Comparison of ENCODE assay signal across 20 cellular contexts in genomic region chr1:203144661-203145060, GRCh38. TPM values are rescaled to one million over a fixed set of nuclear protein-coding genes. Genes with fewer than 3 reads are reported as not detected.
DNase-seq lines count a peak whose midpoint lies in the region; ATAC-seq and TF ChIP-seq lines count a peak whose summit lies in the region.
"Had no signal": no experiment of that assay in that cellular context is flagged by ENCODE, and none has a peak within 500 bp of the region (broad histone marks: within the 10 kb centered on the region; RNA-seq: fewer than 3 reads in every experiment).

No MANE protein-coding gene starts in this region.

- no peak for TF ChIP-seq POLR2A in ovary (IDR thresholded peaks at IDR 0.05)

- H3K4me1 ChIP-seq in RWPE2 (ENCODE audit: insufficient read depth, poor library complexity, severe bottlenecking) (no peaks in the 10 kb centered on the region), ovary (ENCODE audit: insufficient read depth) (no peaks in the 10 kb centered on the region)
- H3K4me1 ChIP-seq: vagina had no signal

- DNase-seq in COLO829 (ENCODE audit: low spot score) (peak; percentile 90), RWPE2 (ENCODE audit: low spot score) (no peak), globus pallidus (ENCODE audit: low spot score) (peak; percentile 97), pons (ENCODE audit: low spot score) (peak; percentile 97), GM10266 (ENCODE audit: extremely low spot score) (no peak), ovary (no peak), dedifferentiated amniotic fluid mesenchymal stem cell (ENCODE audit: extremely low spot score) (no peak)
- DNase-seq: activated CD4-positive, CD25-positive, alpha-beta regulatory T cell treated with anti-CD3 and anti-CD28 coated beads, Interleukin-2, amount 50 U/mL, for 72 hours; activated naive CD8-positive, alpha-beta T cell treated with anti-CD3 and anti-CD28 coated beads, Interleukin-2, amount 10 ng/mL, durations not matched to agents 7 days and 5 days; GDM1; GOT3; NCI-H1048; stimulated activated CD4-positive, alpha-beta T cell treated with anti-CD3 and anti-CD28 coated beads, Interleukin-2, amount 100 ng/mL, for 24 hours; T-cell had no signal

- WGBS in ovary, 3 donors = 29 to 37% (median 33%) methylated on average over 6 of the region's 6 CpGs

- H3K36me3 ChIP-seq in RWPE2 (ENCODE audit: low read depth) = no peaks in the 10 kb centered on the region
- H3K36me3 ChIP-seq in ovary = no peaks in the 10 kb centered on the region
- H3K36me3 ChIP-seq: esophagus muscularis mucosa, vagina had no signal

- H3K9me3 ChIP-seq in RWPE2 (ENCODE audit: severe bottlenecking) (no peaks in the 10 kb centered on the region), ovary (no peaks in the 10 kb centered on the region)
- H3K9me3 ChIP-seq: esophagus muscularis mucosa, vagina had no signal

- H3K27ac ChIP-seq in RWPE2 (ENCODE audit: poor library complexity, severe bottlenecking) (no peak overlapping the region), ovary (no peak overlapping the region)
- H3K27ac ChIP-seq: C4-2B, esophagus muscularis mucosa, vagina had no signal

- TF ChIP-seq CTCF in RWPE2 (IDR thresholded peaks at IDR 0.05; ENCODE audit: poor library complexity, severe bottlenecking) (no peak), GM10266 (IDR thresholded peaks at IDR 0.05; ENCODE audit: control insufficient read depth, insufficient read depth, low read depth, missing control alignments) (no peak), ovary (IDR thresholded peaks at IDR 0.05) (no peak)

- H3K4me3 ChIP-seq in RWPE2 (ENCODE audit: severe bottlenecking) (no peak overlapping the region), ovary (no peak overlapping the region)
- H3K4me3 ChIP-seq: esophagus muscularis mucosa, vagina had no signal

- TF ChIP-seq EP300 in ovary (IDR thresholded peaks at IDR 0.05) = no peak

- ATAC-seq in RWPE2 (ENCODE audit: low read depth) = peak; percentile 45; the same call in 2 of the 3 replicates
- ATAC-seq in GM21367 (IDR thresholded peaks at IDR 0.05; ENCODE audit: unreplicated experiment) = no peak
- ATAC-seq: T-cell had no signal

- intact Hi-C loops in ovary (cut with DNase I) = no loop called here

- H3K27me3 ChIP-seq in RWPE2 (ENCODE audit: insufficient read depth, poor library complexity, severe bottlenecking) (no peaks in the 10 kb centered on the region), ovary (no peaks in the 10 kb centered on the region)
- H3K27me3 ChIP-seq: esophagus muscularis mucosa, vagina had no signal

RNA-seq across cellular contexts. Expression of gene ADORA1, which starts 17.1 kb away (rescaled TPM):
- 1 to 10 TPM in 1 of 7 donors, under 1 TPM in 6; 0.15 to 1.3 (median 0.70) TPM for total RNA-seq in ovary
- under 1 TPM; 0.17 to 0.27 TPM for polyA plus RNA-seq in ovary
- total RNA-seq: activated naive CD8-positive, alpha-beta T cell treated with anti-CD3 and anti-CD28 coated beads, Interleukin-2, amount 10 ng/mL, durations not matched to agents 7 days and 5 days; T-cell had no signal

RNA-seq across cellular contexts. Expression of gene MYBPH, which starts 31.0 kb away (rescaled TPM):
- under 1 TPM in 3 of 7 donors, not detected in 4; 0.10 to 0.27 (median 0.23) TPM for total RNA-seq in ovary
- under 1 TPM in 1 of 2 donors, not detected in 1; 0.04 TPM for polyA plus RNA-seq in ovary
- total RNA-seq: activated naive CD8-positive, alpha-beta T cell treated with anti-CD3 and anti-CD28 coated beads, Interleukin-2, amount 10 ng/mL, durations not matched to agents 7 days and 5 days; esophagus muscularis mucosa; HT-29; renal cortical epithelial cell; T-cell; vagina had no signal

RNA-seq across cellular contexts. Expression of gene CHI3L1, which starts 41.8 kb away (rescaled TPM):
- 10 to 100 TPM in 3 of 7 donors, 1 to 10 TPM in 3, not detected in 1; 4.0 to 70.5 (median 10.2) TPM for total RNA-seq in ovary
- polyA plus RNA-seq in ovary = 1 to 10 TPM; 6.4 TPM
- total RNA-seq: HT-29 had no signal

RNA-seq across cellular contexts. Expression of gene MYOG, which starts 58.8 kb away (rescaled TPM):
- not detected for total RNA-seq in ovary
- polyA plus RNA-seq in ovary = not detected
- total RNA-seq: activated naive CD8-positive, alpha-beta T cell treated with anti-CD3 and anti-CD28 coated beads, Interleukin-2, amount 10 ng/mL, durations not matched to agents 7 days and 5 days; esophagus muscularis mucosa; HT-29; renal cortical epithelial cell; T-cell; vagina had no signal

Comparison
In these comparisons a context has a peak if more than half of its experiments do, and no peak if none do; other contexts are left out.
1. DNase-seq: peak in COLO829 (single experiment), globus pallidus (single experiment) and pons (single experiment); none in RWPE2 (single experiment), GM10266 (single experiment), ovary (0 of 5) and dedifferentiated amniotic fluid mesenchymal stem cell (single experiment).